Comparison of ENCODE assay signal across 29 cellular contexts in the genomic region with DNA sequence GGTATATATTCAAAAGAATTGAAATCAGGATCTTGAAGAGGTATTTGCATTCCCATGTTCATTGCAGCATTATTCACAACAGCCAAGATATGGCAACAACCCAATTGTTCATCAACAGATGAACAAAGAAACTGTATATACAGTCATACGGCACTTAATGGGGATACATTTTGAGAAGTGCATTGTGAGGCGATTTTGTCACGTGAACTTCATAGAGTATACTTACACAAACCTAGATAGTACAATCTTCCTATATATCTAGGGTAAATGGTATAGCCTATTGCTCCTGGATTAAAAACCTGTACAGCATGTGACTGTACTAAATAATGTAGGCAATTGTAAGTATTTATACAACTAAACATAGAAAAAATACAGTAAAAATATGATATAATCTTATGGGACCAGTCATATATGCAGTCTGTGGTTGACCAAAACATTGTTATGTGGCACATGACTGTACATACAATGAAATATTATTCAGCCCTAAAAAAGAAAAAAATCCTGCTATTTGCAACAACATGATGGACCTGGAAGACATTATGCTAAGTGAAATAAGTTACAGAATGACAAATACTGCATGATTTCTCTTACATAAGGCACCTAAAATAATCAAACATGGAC. TPM values are rescaled to one million over a fixed set of nuclear protein-coding genes. Genes with fewer than 3 reads are reported as not detected.
"Had no signal": no experiment of that assay in that cellular context is flagged by ENCODE, and none has a peak within 500 bp of the region (broad histone marks: within the 10 kb centered on the region; RNA-seq: fewer than 3 reads in every experiment).

No MANE protein-coding gene starts in this region.

- H3K36me3 ChIP-seq: ascending aorta had no signal

- DNase-seq: activated CD4-positive, alpha-beta T cell treated with anti-CD3 and anti-CD28 coated beads for 4 hours; activated CD4-positive, alpha-beta T cell treated with anti-CD3 and anti-CD28 coated beads, Interleukin-2, amount 50 U/mL, for 4 hours; activated CD4-positive, CD25-positive, alpha-beta regulatory T cell; activated CD8-positive, alpha-beta memory T cell treated with anti-CD3 and anti-CD28 coated beads, Interleukin-2, amount 50 U/mL, for 48 hours; activated gamma-delta T cell; activated naive CD4-positive, alpha-beta T cell treated with anti-CD3 and anti-CD28 coated beads, Interleukin-2, amount 10 ng/mL, durations not matched to agents 7 days and 5 days; activated naive CD8-positive, alpha-beta T cell treated with anti-CD3 and anti-CD28 coated beads, Interleukin-2, amount 50 U/mL, for 24 hours; activated T-cell treated with anti-CD3 and anti-CD28 coated beads, Interleukin-2, amount 50 U/mL, for 24 hours; amniotic stem cell; body of pancreas; central memory CD4-positive, alpha-beta T cell; IMR-90; KG1; NCI-H1048; NCI-H146; NCI-H187 treated with DMSO at 0.1 percent for 48 hours; NCI-H2081 treated with DMSO at 0.1 percent for 48 hours; NCI-H345; NCI-H510A; NCI-H526 treated with DMSO at 0.1 percent for 48 hours; NCI-H82; SIG-M5; T-cell; T1000 had no signal

- H3K36me3 Mint-ChIP-seq: activated naive CD4-positive, alpha-beta T cell treated with anti-CD3 and anti-CD28 coated beads, Interleukin-2, amount 10 ng/mL, durations not matched to agents 7 days and 5 days; T-cell had no signal

- H3K4me1 ChIP-seq: ascending aorta, body of pancreas had no signal

- H3K27ac ChIP-seq: ascending aorta, body of pancreas, SK-N-MC had no signal

- H3K27me3 ChIP-seq: ascending aorta, body of pancreas had no signal

- ATAC-seq: activated naive CD8-positive, alpha-beta T cell treated with anti-CD3 and anti-CD28 coated beads, Interleukin-2, amount 50 U/mL, for 24 hours; body of pancreas had no signal

- H3K4me1 Mint-ChIP-seq: activated naive CD4-positive, alpha-beta T cell treated with anti-CD3 and anti-CD28 coated beads, Interleukin-2, amount 10 ng/mL, durations not matched to agents 7 days and 5 days; activated naive CD8-positive, alpha-beta T cell treated with anti-CD3 and anti-CD28 coated beads, Interleukin-2, amount 50 U/mL, for 24 hours had no signal

- H3K9me3 ChIP-seq: ascending aorta, body of pancreas had no signal

- H3K4me3 Mint-ChIP-seq: activated naive CD4-positive, alpha-beta T cell treated with anti-CD3 and anti-CD28 coated beads, Interleukin-2, amount 10 ng/mL, durations not matched to agents 7 days and 5 days; activated naive CD8-positive, alpha-beta T cell treated with anti-CD3 and anti-CD28 coated beads, Interleukin-2, amount 50 U/mL, for 24 hours; activated T-cell treated with anti-CD3 and anti-CD28 coated beads, Interleukin-2, amount 50 U/mL, for 24 hours; T-cell had no signal

- H3K27ac Mint-ChIP-seq: activated naive CD4-positive, alpha-beta T cell treated with anti-CD3 and anti-CD28 coated beads, Interleukin-2, amount 10 ng/mL, durations not matched to agents 7 days and 5 days; activated naive CD8-positive, alpha-beta T cell treated with anti-CD3 and anti-CD28 coated beads, Interleukin-2, amount 50 U/mL, for 24 hours; activated T-cell treated with anti-CD3 and anti-CD28 coated beads, Interleukin-2, amount 50 U/mL, for 24 hours; T-cell had no signal

- H3K9me3 Mint-ChIP-seq: activated naive CD4-positive, alpha-beta T cell treated with anti-CD3 and anti-CD28 coated beads, Interleukin-2, amount 10 ng/mL, durations not matched to agents 7 days and 5 days; activated naive CD8-positive, alpha-beta T cell treated with anti-CD3 and anti-CD28 coated beads, Interleukin-2, amount 50 U/mL, for 24 hours; activated T-cell treated with anti-CD3 and anti-CD28 coated beads, Interleukin-2, amount 50 U/mL, for 24 hours; T-cell had no signal

- H3K4me3 ChIP-seq: ascending aorta, body of pancreas, SK-N-MC had no signal

- H3K27me3 Mint-ChIP-seq: activated naive CD4-positive, alpha-beta T cell treated with anti-CD3 and anti-CD28 coated beads, Interleukin-2, amount 10 ng/mL, durations not matched to agents 7 days and 5 days; activated naive CD8-positive, alpha-beta T cell treated with anti-CD3 and anti-CD28 coated beads, Interleukin-2, amount 50 U/mL, for 24 hours; activated T-cell treated with anti-CD3 and anti-CD28 coated beads, Interleukin-2, amount 50 U/mL, for 24 hours; T-cell had no signal

RNA-seq across cellular contexts. Expression of a gene that starts 39.4 kb away (rescaled TPM):
- total RNA-seq: bronchial epithelial cell, M059J, OCI-LY7 had no signal
